ENCODE assay signal across 25 cellular contexts in genomic region chr15:70720228-70721016, GRCh38. TPM values are rescaled to one million over a fixed set of nuclear protein-coding genes. Genes with fewer than 3 reads are reported as not detected.
DNase-seq lines count a peak whose midpoint lies in the region; TF ChIP-seq lines count a peak whose summit lies in the region.
"Had no signal": no experiment of that assay in that cellular context is flagged by ENCODE, and none has a peak within 500 bp of the region (broad histone marks: within the 10 kb centered on the region; RNA-seq: fewer than 3 reads in every experiment).

No MANE protein-coding gene starts in this region.

- intact Hi-C loops in thyroid gland (cut with DNase I), result no loop called here

- peaks cover 47 to 57% of the 10 kb centered on the region in 2 donors for H3K4me1 ChIP-seq in thyroid gland

- TF ChIP-seq CTCF in VCaP (conservative IDR thresholded peaks at IDR 0.05) (no peak), thyroid gland (IDR thresholded peaks at IDR 0.05) (no peak)

- H3K9me3 ChIP-seq in thyroid gland, result no peaks in the 10 kb centered on the region
- H3K9me3 ChIP-seq: heart right ventricle, neutrophil had no signal

- H3K36me3 ChIP-seq in thyroid gland, result no peaks in the 10 kb centered on the region
- H3K36me3 ChIP-seq: neutrophil had no signal

- DNase-seq in HT1080 (ENCODE audit: low read depth) (peak; percentile 45), kidney tubule cell (ENCODE audit: low spot score) (peak; percentile 54), thyroid gland (peak; percentile 40 to 52), SKM-1 (lab: John Stamatoyannopoulos, UW; ENCODE audit: unreplicated experiment) (no peak), T-helper 2 cell (no peak)
- no peak for DNase-seq in stimulated activated naive CD4-positive, alpha-beta T cell treated with Interleukin-2 at 50 U/mL for 16 hours (lab: John Stamatoyannopoulos, UW)
- DNase-seq: activated B cell treated with CpG ODN at 0.5 μM for 24 hours; activated CD4-positive, alpha-beta T cell treated with anti-CD3 and anti-CD28 coated beads, Interleukin-2, amount 50 U/mL, for 1 hour; activated naive CD4-positive, alpha-beta T cell; activated T-cell treated with anti-CD3 and anti-CD28 coated beads, Interleukin-2, amount 50 U/mL, for 48 hours; brain microvascular endothelial cell; C1 segment of cervical spinal cord; COR-L47; DND-41; foreskin fibroblast; heart right ventricle; Kasumi-1; left cardiac atrium; naive B cell; NCI-H146; NCI-H510A; stimulated activated naive CD4-positive, alpha-beta T cell had no signal

- no peaks in the 10 kb centered on the region for H3K27me3 ChIP-seq in thyroid gland
- H3K27me3 ChIP-seq: brain microvascular endothelial cell, heart right ventricle, neutrophil had no signal

- no peak overlapping the region for H3K4me3 ChIP-seq in thyroid gland (replicated peaks in 1 of 3)
- H3K4me3 ChIP-seq: heart right ventricle had no signal

- TF ChIP-seq POLR2A in thyroid gland (IDR thresholded peaks at IDR 0.05), result no peak

- WGBS in thyroid gland, 2 donors, result 84 to 87% methylated on average over 3 of the region's 3 CpGs

- peak overlapping the region; percentile 43 for H3K27ac ChIP-seq in VCaP
- H3K27ac ChIP-seq in thyroid gland, result peak overlapping the region; percentile 28 to 35 (median 29)
- H3K27ac ChIP-seq: brain microvascular endothelial cell, neutrophil had no signal

RNA-seq across cellular contexts. Expression of gene UACA, which starts 42.9 kb away (rescaled TPM):
- 38.9 and 56.1 TPM in 2 replicates for total RNA-seq in HT1080 (2014; rRNA removed; shearing (Covaris generic))
- 30.4 and 40.3 TPM in 2 replicates for polyA plus RNA-seq in HT1080 (2015; cell fraction: cytosol; rRNA removed)
- 211 and 226 TPM in 2 replicates for polyA plus RNA-seq in HT1080 (2015; cell fraction: nucleus; rRNA removed)
- total RNA-seq in thyroid gland, result 100 to 1,000 TPM in 1 of 4 donors, 10 to 100 TPM in 3; 63.9 to 119 (median 92.4) TPM
- total RNA-seq: OCI-LY7 had no signal

Comparison
In these comparisons a context has a peak if more than half of its experiments do, and no peak if none do; other contexts are left out.
1. DNase-seq: peak in HT1080 (single experiment), kidney tubule cell (single experiment) and thyroid gland (2 of 2); none in SKM-1 (single experiment), stimulated activated naive CD4-positive, alpha-beta T cell treated with Interleukin-2 at 50 U/mL for 16 hours (single experiment) and T-helper 2 cell (0 of 5).